Comparison of ENCODE assay signal across 9 cellular contexts in genomic region chr3:146468234-146468931, GRCh38. TPM values are rescaled to one million over a fixed set of nuclear protein-coding genes. Genes with fewer than 3 reads are reported as not detected.
DNase-seq lines count a peak whose midpoint lies in the region; ATAC-seq and TF ChIP-seq lines count a peak whose summit lies in the region.
"Had no signal": no experiment of that assay in that cellular context is flagged by ENCODE, and none has a peak within 500 bp of the region (broad histone marks: within the 10 kb centered on the region; RNA-seq: fewer than 3 reads in every experiment).

No MANE protein-coding gene starts in this region.

- no peaks in the 10 kb centered on the region for H4K20me1 ChIP-seq in Karpas-422 (ENCODE audit: insufficient read depth, low read depth, low read length)

- H3K36me3 Mint-ChIP-seq in activated naive CD4-positive, alpha-beta T cell treated with anti-CD3 and anti-CD28 coated beads, Interleukin-2, amount 50 U/mL, for 24 hours: no peaks in the 10 kb centered on the region
- no peaks in the 10 kb centered on the region for H3K36me3 Mint-ChIP-seq in chondrocyte (ENCODE audit: low read depth)

- no peaks in the 10 kb centered on the region for H3K79me2 ChIP-seq in Karpas-422 (ENCODE audit: low read length)

- intact Hi-C loops in left lung (cut with DNase I): no loop called here
- intact Hi-C loops in vagina (cut with DNase I): no loop called here

- peak overlapping the region; percentile 55 for H3K27ac Mint-ChIP-seq in activated naive CD4-positive, alpha-beta T cell treated with anti-CD3 and anti-CD28 coated beads, Interleukin-2, amount 50 U/mL, for 24 hours
- peak overlapping the region; percentile 82 for H3K27ac Mint-ChIP-seq in chondrocyte (ENCODE audit: unreplicated experiment)

- H3K27me3 Mint-ChIP-seq in activated naive CD4-positive, alpha-beta T cell treated with anti-CD3 and anti-CD28 coated beads, Interleukin-2, amount 50 U/mL, for 24 hours: no peaks in the 10 kb centered on the region
- no peaks in the 10 kb centered on the region for H3K27me3 Mint-ChIP-seq in chondrocyte (ENCODE audit: low read depth)

- TF ChIP-seq POLR2A in vagina (IDR thresholded peaks at IDR 0.05): no peak

- H3K4me3 ChIP-seq in left lung (peak overlapping the region in 1 of 2 donors; percentile 60), vagina (peak overlapping the region in 1 of 2 donors; percentile 52), Karpas-422 (ENCODE audit: low read length) (no peak overlapping the region)

- H3K9me3 ChIP-seq in left lung: no peaks in the 10 kb centered on the region
- no peaks in the 10 kb centered on the region for H3K9me3 ChIP-seq in vagina
- no peaks in the 10 kb centered on the region for H3K9me3 ChIP-seq in Karpas-422 (ENCODE audit: low read length)

- no peaks in the 10 kb centered on the region for H3K9me3 Mint-ChIP-seq in activated naive CD4-positive, alpha-beta T cell treated with anti-CD3 and anti-CD28 coated beads, Interleukin-2, amount 50 U/mL, for 24 hours
- H3K9me3 Mint-ChIP-seq in chondrocyte (ENCODE audit: low read depth): no peaks in the 10 kb centered on the region
- H3K9me3 Mint-ChIP-seq: T-helper 1 cell treated with Interleukin-12 subunit alpha and Interleukin-12 subunit beta and Interleukin-4 antibody, amounts not matched to agents 30 μg/mL and 1 μg/mL, for 36 hours had no signal

- H3K4me1 ChIP-seq in left lung: peaks cover 0 to 7% of the 10 kb centered on the region in 2 donors
- H3K4me1 ChIP-seq in vagina: peaks cover 23% of the 10 kb centered on the region
- H3K4me1 ChIP-seq in Karpas-422 (ENCODE audit: low read length): peaks cover 9% of the 10 kb centered on the region

- H3K9ac ChIP-seq in Karpas-422 (ENCODE audit: low read length): no peak overlapping the region

- peaks cover 7% of the 10 kb centered on the region for H3K4me1 Mint-ChIP-seq in activated naive CD4-positive, alpha-beta T cell treated with anti-CD3 and anti-CD28 coated beads, Interleukin-2, amount 50 U/mL, for 24 hours
- peaks cover 37% of the 10 kb centered on the region for H3K4me1 Mint-ChIP-seq in chondrocyte (ENCODE audit: low read depth)

- no peak overlapping the region for H2AFZ ChIP-seq in Karpas-422 (ENCODE audit: low read length)

- peak overlapping the region; percentile 7 for H3K4me3 Mint-ChIP-seq in activated naive CD4-positive, alpha-beta T cell treated with anti-CD3 and anti-CD28 coated beads, Interleukin-2, amount 50 U/mL, for 24 hours
- no peak overlapping the region for H3K4me3 Mint-ChIP-seq in chondrocyte (ENCODE audit: unreplicated experiment)

- H3K36me3 ChIP-seq in left lung: no peaks in the 10 kb centered on the region
- no peaks in the 10 kb centered on the region for H3K36me3 ChIP-seq in vagina
- H3K36me3 ChIP-seq in Karpas-422 (ENCODE audit: insufficient read depth, low read length): no peaks in the 10 kb centered on the region

- DNase-seq in activated naive CD4-positive, alpha-beta T cell (lab: John Stamatoyannopoulos, UW): no peak
- DNase-seq in chondrocyte (ENCODE audit: low spot score): no peak
- DNase-seq in left lung: no peak
- DNase-seq in vagina (ENCODE audit: extremely low spot score in 2 of 2): no peak
- DNase-seq in Karpas-422: no peak

- H3K4me2 ChIP-seq in Karpas-422 (ENCODE audit: low read depth, low read length, poor library complexity, severe bottlenecking): no peak overlapping the region

- no peaks in the 10 kb centered on the region for H3K27me3 ChIP-seq in left lung
- no peaks in the 10 kb centered on the region for H3K27me3 ChIP-seq in vagina
- H3K27me3 ChIP-seq in Karpas-422 (ENCODE audit: low read length): no peaks in the 10 kb centered on the region

- H3K9me2 ChIP-seq in Karpas-422 (replicated peaks; ENCODE audit: insufficient read depth, low read length): no peaks in the 10 kb centered on the region

- H3K27ac ChIP-seq in left lung (peak overlapping the region; percentile 73 to 78), vagina (peak overlapping the region; percentile 76), Karpas-422 (ENCODE audit: low read length) (no peak overlapping the region)

- no peak for ATAC-seq in left lung
- ATAC-seq in GM21825 (IDR thresholded peaks at IDR 0.05; ENCODE audit: unreplicated experiment): no peak
- ATAC-seq in HG03571 (IDR thresholded peaks at IDR 0.05; ENCODE audit: unreplicated experiment): no peak

- TF ChIP-seq CTCF in chondrocyte (IDR thresholded peaks at IDR 0.05) (no peak), left lung (IDR thresholded peaks at IDR 0.05) (no peak), vagina (IDR thresholded peaks at IDR 0.05) (no peak)

RNA-seq across cellular contexts. Expression of gene PLSCR2, which starts 1.0 kb away (rescaled TPM):
- total RNA-seq in chondrocyte: not detected in 3 replicates
- total RNA-seq in left lung: 1 to 10 TPM in 1 of 2 donors, under 1 TPM in 1; 0.73 to 1.2 TPM
- not detected for total RNA-seq in vagina
- total RNA-seq in Karpas-422 (2014; rRNA removed; shearing (Covaris generic); ENCODE audit: low replicate concordance): 1.0 TPM in 1 of 2 replicates, not detected in the other
